In genomic region chr2:224945134-224945533, GRCh38 we compare ENCODE assay signal across 9 cellular contexts.
DNase-seq lines count a peak whose midpoint lies in the region; ATAC-seq and TF ChIP-seq lines count a peak whose summit lies in the region.
"Had no signal": no experiment of that assay in that cellular context is flagged by ENCODE, and none has a peak within 500 bp of the region (broad histone marks: within the 10 kb centered on the region; RNA-seq: fewer than 3 reads in every experiment).

No MANE protein-coding gene starts in this region.

- peak overlapping the region; percentile 31; the same call in 1 of the 2 replicates for H3K14ac ChIP-seq in IMR-90 (replicated peaks; ENCODE audit: low read depth, low read length)

- no peak overlapping the region for H3K18ac ChIP-seq in IMR-90 (ENCODE audit: low read depth, low read length)

- CTCF ChIA-PET in IMR-90 (lab: Yijun Ruan, JAX): no interaction called here

- dilution Hi-C loops in IMR-90 (cut with HindIII; ENCODE audit: low sequenced_read_pairs, unreplicated experiment): no loop called here

- no peaks in the 10 kb centered on the region for H3K27me3 Mint-ChIP-seq in activated T-cell treated with anti-CD3 and anti-CD28 coated beads, Interleukin-2, amount 50 U/mL, for 24 hours
- H3K27me3 Mint-ChIP-seq in stimulated activated naive CD8-positive, alpha-beta T cell treated with anti-CD3 and anti-CD28 coated beads, Interleukin-15, Interleukin-2, amounts not matched to agents 100 ng/mL and 50 ng/mL, for 24 hours: no peaks in the 10 kb centered on the region

- TF ChIP-seq POLR2A in IMR-90 (IDR thresholded peaks at IDR 0.05; ENCODE audit: low read depth, low read length): no peak

- H3K4ac ChIP-seq in IMR-90 (ENCODE audit: low read depth, low read length): no peak overlapping the region

- H3K4me1 Mint-ChIP-seq in activated T-cell treated with anti-CD3 and anti-CD28 coated beads, Interleukin-2, amount 50 U/mL, for 24 hours (ENCODE audit: low read depth): peaks cover 66% of the 10 kb centered on the region
- peaks cover 89% of the 10 kb centered on the region for H3K4me1 Mint-ChIP-seq in stimulated activated naive CD8-positive, alpha-beta T cell treated with anti-CD3 and anti-CD28 coated beads, Interleukin-15, Interleukin-2, amounts not matched to agents 100 ng/mL and 50 ng/mL, for 24 hours (ENCODE audit: low read depth)

- no peak overlapping the region for H3K56ac ChIP-seq in IMR-90 (ENCODE audit: extremely low read depth, insufficient read depth, low read length)

- H4K5ac ChIP-seq in IMR-90 (ENCODE audit: low read depth, low read length): peak overlapping the region; percentile 40; the same call in 1 of the 2 replicates

- peak overlapping the region; percentile 29; the same call in 1 of the 2 replicates for H3K4me2 ChIP-seq in IMR-90 (ENCODE audit: low read depth, low read length)

- H2AK9ac ChIP-seq in IMR-90 (replicated peaks; ENCODE audit: low read depth, low read length, poor library complexity): no peak overlapping the region

- no peaks in the 10 kb centered on the region for H3K27me3 ChIP-seq in IMR-90 (ENCODE audit: control insufficient read depth, insufficient read depth, low read length)
- H3K27me3 ChIP-seq in colonic mucosa: no peaks in the 10 kb centered on the region

- ATAC-seq in IMR-90 (ENCODE audit: low read depth): no peak
- no peak for ATAC-seq in GM18858 (IDR thresholded peaks at IDR 0.05; ENCODE audit: unreplicated experiment)
- ATAC-seq in HG03442 (IDR thresholded peaks at IDR 0.05; ENCODE audit: unreplicated experiment): no peak

- intact Hi-C loops in IMR-90 (cut with micrococcal nuclease) (no loop called here), colonic mucosa (cut with DNase I) (no loop called here)

- H2BK20ac ChIP-seq in IMR-90 (ENCODE audit: low read depth, low read length): peak overlapping the region; percentile 17; the same call in 1 of the 2 replicates

- H3K4me1 ChIP-seq in IMR-90 (ENCODE audit: control insufficient read depth, insufficient read depth, low read length) (peaks cover 4% of the 10 kb centered on the region; the same call in 1 of the 2 replicates), colonic mucosa (peaks cover 4% of the 10 kb centered on the region)

- no peak for TF ChIP-seq CTCF in IMR-90 (conservative IDR thresholded peaks at IDR 0.05; ENCODE audit: low read depth, low read length)
- no peak for TF ChIP-seq CTCF in colonic mucosa (IDR thresholded peaks at IDR 0.05)

- no peak overlapping the region for H2AK5ac ChIP-seq in IMR-90 (ENCODE audit: low read depth, low read length)

- in situ Hi-C loops in IMR-90 (cut with MboI; ENCODE audit: low sequenced_read_pairs): no loop called here

- no peaks in the 10 kb centered on the region for H4K20me1 ChIP-seq in IMR-90 (ENCODE audit: insufficient read depth, low read length)

- H3K9me1 ChIP-seq in IMR-90 (ENCODE audit: insufficient read depth, low read length): no peaks in the 10 kb centered on the region

- H3K9me3 ChIP-seq in IMR-90 (ENCODE audit: control insufficient read depth, insufficient read depth, low read length) (no peaks in the 10 kb centered on the region), colonic mucosa (no peaks in the 10 kb centered on the region)

- H2BK120ac ChIP-seq in IMR-90 (ENCODE audit: low read depth, low read length): no peak overlapping the region

- H2AFZ ChIP-seq in IMR-90 (replicated peaks; ENCODE audit: low read length, poor library complexity): no peak overlapping the region

- POLR2A ChIA-PET in IMR-90 (lab: Charles Lee; ENCODE audit: unreplicated experiment): no interaction called here

- no peak overlapping the region for H2BK5ac ChIP-seq in IMR-90 (ENCODE audit: low read depth, low read length, poor library complexity, severe bottlenecking)

- TF ChIP-seq RAD21 in IMR-90 (IDR thresholded peaks at IDR 0.05; ENCODE audit: low read length): no peak

- no peak overlapping the region for H3K23ac ChIP-seq in IMR-90 (ENCODE audit: low read depth, low read length)

- no peak overlapping the region for H3K4me3 ChIP-seq in IMR-90 (ENCODE audit: insufficient read depth, low read depth, low read length)
- H3K4me3 ChIP-seq in colonic mucosa: peak overlapping the region; percentile 10

- no peak overlapping the region for H3K27ac ChIP-seq in IMR-90 (ENCODE audit: insufficient read depth, low read length)
- H3K27ac ChIP-seq in colonic mucosa: no peak overlapping the region

- H3K4me3 Mint-ChIP-seq in activated T-cell treated with anti-CD3 and anti-CD28 coated beads, Interleukin-2, amount 50 U/mL, for 24 hours: peak overlapping the region; percentile 89
- peak overlapping the region; percentile 91 for H3K4me3 Mint-ChIP-seq in stimulated activated naive CD8-positive, alpha-beta T cell treated with anti-CD3 and anti-CD28 coated beads, Interleukin-15, Interleukin-2, amounts not matched to agents 100 ng/mL and 50 ng/mL, for 24 hours

- H3K36me3 ChIP-seq in IMR-90 (ENCODE audit: control insufficient read depth, insufficient read depth, low read length) (no peaks in the 10 kb centered on the region), colonic mucosa (no peaks in the 10 kb centered on the region)

- BruUV-seq in IMR-90 (replicated peaks; lab: Mats Ljungman, UMichigan): no TSS peak

- H3K9ac ChIP-seq in IMR-90 (ENCODE audit: low read depth, low read length) (no peak overlapping the region), colonic mucosa (ENCODE audit: low read depth in 2 of 2, low read length in 2 of 2) (peak overlapping the region in 1 of 2 donors; percentile 0)

- peaks cover 52% of the 10 kb centered on the region for H3K36me3 Mint-ChIP-seq in activated T-cell treated with anti-CD3 and anti-CD28 coated beads, Interleukin-2, amount 50 U/mL, for 24 hours (ENCODE audit: low read depth)
- H3K36me3 Mint-ChIP-seq in stimulated activated naive CD8-positive, alpha-beta T cell treated with anti-CD3 and anti-CD28 coated beads, Interleukin-15, Interleukin-2, amounts not matched to agents 100 ng/mL and 50 ng/mL, for 24 hours (ENCODE audit: low read depth): peaks cover 46% of the 10 kb centered on the region

- H4K91ac ChIP-seq in IMR-90 (ENCODE audit: insufficient read depth, low read depth, low read length): no peak overlapping the region; the same call in 1 of the 2 replicates

- H3K27ac Mint-ChIP-seq in activated T-cell treated with anti-CD3 and anti-CD28 coated beads, Interleukin-2, amount 50 U/mL, for 24 hours: peak overlapping the region; percentile 94
- peak overlapping the region; percentile 94 for H3K27ac Mint-ChIP-seq in stimulated activated naive CD8-positive, alpha-beta T cell treated with anti-CD3 and anti-CD28 coated beads, Interleukin-15, Interleukin-2, amounts not matched to agents 100 ng/mL and 50 ng/mL, for 24 hours

- H2BK15ac ChIP-seq in IMR-90 (ENCODE audit: low read depth, low read length): no peak overlapping the region

- DNase-seq in activated T-cell treated with anti-CD3 and anti-CD28 coated beads, Interleukin-2, amount 50 U/mL, for 24 hours: no peak
- DNase-seq in activated T-cell treated with anti-CD3 and anti-CD28 coated beads, Interleukin-2, amount 50 U/mL, for 48 hours: no peak
- DNase-seq in IMR-90 (no peak), colonic mucosa (no peak), HT-29 (ENCODE audit: low spot score) (no peak)
- DNase-seq: NCI-H524 treated with DMSO at 0.1 percent for 48 hours had no signal

- H3K79me1 ChIP-seq in IMR-90 (ENCODE audit: low read depth in 1 of 2, low read length in 2 of 2): peaks cover 26 to 45% of the 10 kb centered on the region in 2 experiments

- 0 out of 4 replicates have a peak overlapping the region, but pooled peaks of 1 of the 2 experiments have one; percentile 13 for H4K8ac ChIP-seq in IMR-90 (ENCODE audit: low read depth in 2 of 2, low read length in 2 of 2)

- no peaks in the 10 kb centered on the region for H3K9me3 Mint-ChIP-seq in activated T-cell treated with anti-CD3 and anti-CD28 coated beads, Interleukin-2, amount 50 U/mL, for 24 hours
- H3K9me3 Mint-ChIP-seq in stimulated activated naive CD8-positive, alpha-beta T cell treated with anti-CD3 and anti-CD28 coated beads, Interleukin-15, Interleukin-2, amounts not matched to agents 100 ng/mL and 50 ng/mL, for 24 hours: no peaks in the 10 kb centered on the region

TF ChIP-seq in IMR-90, 13 proteins besides CTCF, POLR2A, EP300 and RAD21:
- no peak for TF ChIP-seq CHD1 (IDR thresholded peaks at IDR 0.05; ENCODE audit: low read depth, low read length)
- no peak for TF ChIP-seq CEBPB (IDR thresholded peaks at IDR 0.05; ENCODE audit: low read depth, low read length)
- no peak for TF ChIP-seq MAZ (IDR thresholded peaks at IDR 0.05; ENCODE audit: borderline replicate concordance, low read depth, low read length)
- no peak for TF ChIP-seq RFX5 (IDR thresholded peaks at IDR 0.05; ENCODE audit: low read depth, low read length)
- TF ChIP-seq MXI1 (IDR thresholded peaks at IDR 0.05; ENCODE audit: borderline replicate concordance, low read depth, low read length): no peak
- no peak for TF ChIP-seq MAFK (IDR thresholded peaks at IDR 0.05; ENCODE audit: low read depth, low read length)
- TF ChIP-seq USF2 (IDR thresholded peaks at IDR 0.05; ENCODE audit: low read depth, low read length): no peak
- TF ChIP-seq SMC3 (IDR thresholded peaks at IDR 0.05; ENCODE audit: low read depth, low read length): no peak
- TF ChIP-seq NFE2L2 (IDR thresholded peaks at IDR 0.05; ENCODE audit: low read depth, low read length): no peak
- TF ChIP-seq RCOR1 (IDR thresholded peaks at IDR 0.05; ENCODE audit: insufficient replicate concordance, low read length): no peak
- no peak for TF ChIP-seq BHLHE40 (IDR thresholded peaks at IDR 0.05; ENCODE audit: low read depth, low read length)
- TF ChIP-seq FOS (IDR thresholded peaks at IDR 0.05; ENCODE audit: low read depth, low read length): no peak
- no peak for TF ChIP-seq ELK1 (IDR thresholded peaks at IDR 0.05; ENCODE audit: borderline replicate concordance, low read depth, low read length)
